ENCODE assay signal across 17 cellular contexts in genomic region chr3:129078510-129078909, GRCh38. TPM values are rescaled to one million over a fixed set of nuclear protein-coding genes. Genes with fewer than 3 reads are reported as not detected.
A peak's percentile ranks its signal among the peaks of the same experiment; 100 is the strongest.
DNase-seq lines count a peak whose midpoint lies in the region; ATAC-seq and TF ChIP-seq lines count a peak whose summit lies in the region.
"Had no signal": no experiment of that assay in that cellular context is flagged by ENCODE, and none has a peak within 500 bp of the region (broad histone marks: within the 10 kb centered on the region; RNA-seq: fewer than 3 reads in every experiment).

No MANE protein-coding gene starts in this region.

- H2BK120ac ChIP-seq in neuronal stem cell (ENCODE audit: low read depth, low read length) = no peak overlapping the region

- H3K4me1 ChIP-seq in BE2C (no peaks in the 10 kb centered on the region), neuronal stem cell (ENCODE audit: control insufficient read depth in 2 of 2, insufficient read depth in 1 of 2, low read depth in 1 of 2, low read length in 2 of 2) (no peaks in the 10 kb centered on the region), HAP-1 (no peaks in the 10 kb centered on the region)
- H3K4me1 ChIP-seq: A549, BLaER1 had no signal

- DNase-seq in Right ventricle myocardium inferior (ENCODE audit: missing footprints) (peak; percentile 32), cardiac septum (ENCODE audit: low spot score) (no peak), BE2C (peak; percentile 23), dedifferentiated amniotic fluid mesenchymal stem cell (ENCODE audit: extremely low spot score) (peak; percentile 0), neuronal stem cell (ENCODE audit: low spot score) (no peak), T-cell (no peak), HAP-1 (ENCODE audit: low spot score in 2 of 2) (no peak)
- DNase-seq: AML-193; CD8-positive, alpha-beta T cell; COR-L47; H9 had no signal

- H3K27ac Mint-ChIP-seq in T-cell = no peak overlapping the region
- H3K27ac Mint-ChIP-seq: CD8-positive, alpha-beta T cell; H9 had no signal

- H4K91ac ChIP-seq in neuronal stem cell (ENCODE audit: low read depth, low read length, poor library complexity) = no peak overlapping the region

- CTCF ChIA-PET in T-cell (lab: Charles Lee) = no interaction called here

- peaks cover 9 to 11% (median 10%) of the 10 kb centered on the region in 3 donors for H3K4me1 Mint-ChIP-seq in T-cell
- H3K4me1 Mint-ChIP-seq: H9 had no signal

- H3K9me3 ChIP-seq in BE2C (no peaks in the 10 kb centered on the region), neuronal stem cell (replicated peaks in 1 of 2; ENCODE audit: control insufficient read depth in 2 of 2, insufficient read depth in 1 of 2, low read depth in 1 of 2, low read length in 2 of 2) (no peaks in the 10 kb centered on the region), HAP-1 (no peaks in the 10 kb centered on the region)
- H3K9me3 ChIP-seq: A549, BLaER1 had no signal

- H2BK12ac ChIP-seq in neuronal stem cell (ENCODE audit: low read length) = no peak overlapping the region

- H3K36me3 Mint-ChIP-seq in T-cell = no peaks in the 10 kb centered on the region
- H3K36me3 Mint-ChIP-seq: CD8-positive, alpha-beta T cell had no signal

- POLR2A ChIA-PET in T-cell (lab: Charles Lee) = no interaction called here

- ATAC-seq in Right ventricle myocardium inferior (no peak), HG02642 (IDR thresholded peaks at IDR 0.05; ENCODE audit: poor library complexity, unreplicated experiment) (no peak), T-cell (replicated peaks in 1 of 4) (no peak)
- ATAC-seq: A549; CD8-positive, alpha-beta T cell had no signal

- H3K23ac ChIP-seq in neuronal stem cell (ENCODE audit: low read depth, low read length, poor library complexity) = no peak overlapping the region

- H3K36me3 ChIP-seq in BE2C (no peaks in the 10 kb centered on the region), neuronal stem cell (replicated peaks in 1 of 2; ENCODE audit: control insufficient read depth in 2 of 2, insufficient read depth in 2 of 2, low read length in 2 of 2) (no peaks in the 10 kb centered on the region), HAP-1 (replicated peaks) (no peaks in the 10 kb centered on the region)
- H3K36me3 ChIP-seq: BLaER1 had no signal

- H2AFZ ChIP-seq in neuronal stem cell (ENCODE audit: low read length) = peak overlapping the region; percentile 6

- no peak overlapping the region for H3K14ac ChIP-seq in neuronal stem cell (ENCODE audit: low read length)

- H3K9ac ChIP-seq in neuronal stem cell (ENCODE audit: low read depth, low read length, poor library complexity) = no peak overlapping the region
- H3K9ac ChIP-seq: BLaER1 had no signal

- H3K18ac ChIP-seq in neuronal stem cell (ENCODE audit: low read length) = peak overlapping the region; percentile 38

- WGBS in neuronal stem cell (ENCODE audit: extremely low coverage in 2 of 2, insufficient read length in 2 of 2, insufficient replicate concordance in 1 of 2), 2 donors = no CpG with 5 or more reads among the region's 8 CpGs

- H2BK15ac ChIP-seq in neuronal stem cell (ENCODE audit: low read length) = peak overlapping the region; percentile 49

- H2BK5ac ChIP-seq in neuronal stem cell (ENCODE audit: low read length) = no peak overlapping the region

- H3K4ac ChIP-seq in neuronal stem cell (ENCODE audit: low read length) = no peak overlapping the region

- no peaks in the 10 kb centered on the region for H3K9me3 Mint-ChIP-seq in T-cell
- H3K9me3 Mint-ChIP-seq: CD8-positive, alpha-beta T cell; H9 had no signal

- intact Hi-C loops in Right ventricle myocardium inferior (cut with DNase I) = no loop called here
- intact Hi-C loops in cardiac septum (cut with DNase I) = no loop called here

- TF ChIP-seq CTCF in BE2C (IDR thresholded peaks at IDR 0.05; ENCODE audit: low read depth, low read length) = no peak

- no peaks in the 10 kb centered on the region for H3K27me3 Mint-ChIP-seq in T-cell

- H4K8ac ChIP-seq in neuronal stem cell (ENCODE audit: low read depth, low read length) = no peak overlapping the region

- no peak overlapping the region for H3K27ac ChIP-seq in neuronal stem cell (replicated peaks; ENCODE audit: low read length)
- H3K27ac ChIP-seq: 22Rv1, A549, BLaER1 had no signal

- no peak overlapping the region for H2AK5ac ChIP-seq in neuronal stem cell (ENCODE audit: low read depth, low read length)

- no peak overlapping the region for H3K4me3 ChIP-seq in BE2C (ENCODE audit: low read depth, low read length)
- H3K4me3 ChIP-seq in neuronal stem cell (ENCODE audit: low read length in 2 of 2) = no peak overlapping the region
- no peak overlapping the region for H3K4me3 ChIP-seq in HAP-1
- H3K4me3 ChIP-seq: A549, BLaER1 had no signal

- H3K4me2 ChIP-seq in neuronal stem cell (ENCODE audit: insufficient read depth, low read length, poor library complexity, severe bottlenecking) = no peak overlapping the region
- H3K4me2 ChIP-seq: A549, BLaER1 had no signal

- in situ Hi-C loops in HAP-1 (cut with MboI; ENCODE audit: low sequenced_read_pairs) = no loop called here

- H3K27me3 ChIP-seq in BE2C (no peaks in the 10 kb centered on the region), neuronal stem cell (ENCODE audit: control insufficient read depth in 3 of 3, insufficient read depth in 3 of 3, low read depth in 1 of 3, low read length in 3 of 3) (no peaks in the 10 kb centered on the region), HAP-1 (ENCODE audit: low read depth) (no peaks in the 10 kb centered on the region)
- H3K27me3 ChIP-seq: BLaER1 had no signal

- no peak overlapping the region for H3K4me3 Mint-ChIP-seq in T-cell
- H3K4me3 Mint-ChIP-seq: CD8-positive, alpha-beta T cell; H9 had no signal

- no peaks in the 10 kb centered on the region for H3K79me1 ChIP-seq in neuronal stem cell (ENCODE audit: low read depth, low read length)

RNA-seq across cellular contexts. Expression of gene GP9, which starts 17.9 kb away (rescaled TPM):
- total RNA-seq in Right ventricle myocardium inferior (not detected), cardiac septum (0.27 TPM), T-cell (not detected)
- polyA plus RNA-seq in BE2C (2012; ENCODE audit: insufficient read depth, insufficient read length, low read depth) = not detected
- not detected for polyA plus RNA-seq in neuronal stem cell (2013, experiment 1 of 2)
- not detected for polyA plus RNA-seq in neuronal stem cell (2013, experiment 2 of 2)
- total RNA-seq: CD8-positive, alpha-beta T cell; H1; H9; HT-29 had no signal
- polyA plus RNA-seq: A549, H1 had no signal

RNA-seq across cellular contexts. Expression of gene RAB43, which starts 43.1 kb away (rescaled TPM):
- 3.4 TPM for total RNA-seq in Right ventricle myocardium inferior
- 3.4 TPM for total RNA-seq in cardiac septum
- polyA plus RNA-seq in BE2C (2012; ENCODE audit: insufficient read depth, insufficient read length, low read depth) = 1.2 TPM
- 5.4 TPM for polyA plus RNA-seq in neuronal stem cell (2013, experiment 1 of 2)
- 5.7 TPM for polyA plus RNA-seq in neuronal stem cell (2013, experiment 2 of 2)
- total RNA-seq in T-cell = 10 to 100 TPM; 53.8 to 96.9 (median 77.6) TPM

Comparison
In these comparisons a context has a peak if more than half of its experiments do, and no peak if none do; other contexts are left out.
1. DNase-seq: peak in Right ventricle myocardium inferior (single experiment), BE2C (single experiment) and dedifferentiated amniotic fluid mesenchymal stem cell (single experiment); none in cardiac septum (single experiment), neuronal stem cell (single experiment), T-cell (0 of 34) and HAP-1 (0 of 2).
2. RNA of gene RAB43, which starts 43.1 kb away (total RNA-seq): 53.8 to 96.9 TPM in T-cell; 3.4 TPM in cardiac septum (single experiment) and 3.4 TPM in Right ventricle myocardium inferior (single experiment); every median in the first group is over 10 times any median in the second.